10 cellular contexts compared by ENCODE assay signal in genomic region chr17:82259972-82260961, GRCh38. TPM values are rescaled to one million over a fixed set of nuclear protein-coding genes. Genes with fewer than 3 reads are reported as not detected.
DNase-seq lines count a peak whose midpoint lies in the region; ATAC-seq, FAIRE-seq and TF ChIP-seq lines count a peak whose summit lies in the region.
"Not testable (repeated sequence)": the region's sequence is repeated elsewhere in the genome, so short reads cannot be mapped to it uniquely, and the experiment has no call there.
"Had no signal": no experiment of that assay in that cellular context is flagged by ENCODE, and none has a peak within 500 bp of the region (broad histone marks: within the 10 kb centered on the region; RNA-seq: fewer than 3 reads in every experiment).

No MANE protein-coding gene starts in this region.

- peaks cover 78% of the 10 kb centered on the region for H3K36me3 Mint-ChIP-seq in activated T-helper 1 cell treated with anti-CD3 and anti-CD28 coated beads, Interleukin-12 subunit alpha, Interleukin-12 subunit beta, Interleukin-2, Interleukin-4 antibody, amounts not matched to agents 30 ng/mL and 10 ng/mL and 1 ng/mL, durations not matched to agents 14 hours and 24 hours and 36 hours (ENCODE audit: low read depth)
- H3K36me3 Mint-ChIP-seq in glutamatergic neuron (ENCODE audit: unreplicated experiment) = peaks cover 17% of the 10 kb centered on the region
- H3K36me3 Mint-ChIP-seq in natural killer cell treated with Interleukin-12 subunit alpha and Interleukin-12 subunit beta and Interleukin-15 and Interleukin-18, amount 100 ng/mL, for 72 hours = peaks cover 55% of the 10 kb centered on the region
- H3K36me3 Mint-ChIP-seq in stimulated activated naive B cell treated with anti-CD40 and anti-IgM and Interleukin-4, amounts not matched to agents 10 μg/mL and 1 μg/mL and 100 μg/mL, for 72 hours = peaks cover 45 to 67% of the 10 kb centered on the region in 2 donors

- DNase-seq in GM12891 (ENCODE audit: insufficient read length, low spot score); activated T-helper 1 cell treated with anti-CD3 and anti-CD28 coated beads, Interleukin-12 subunit alpha, Interleukin-12 subunit beta, Interleukin-2, Interleukin-4 antibody, amounts not matched to agents 30 ng/mL and 10 ng/mL and 1 ng/mL, durations not matched to agents 14 hours and 24 hours and 36 hours (ENCODE audit: low spot score); GM12878 (ENCODE audit: low read depth, low spot score); natural killer cell treated with Interleukin-12 subunit alpha and Interleukin-12 subunit beta and Interleukin-15 and Interleukin-18, amount 100 ng/mL, for 72 hours (ENCODE audit: low spot score); stimulated activated naive B cell treated with anti-CD40 and anti-IgM and Interleukin-4, amounts not matched to agents 10 μg/mL and 1 μg/mL and 100 μg/mL, for 72 hours: not testable (repeated sequence)
- DNase-seq in glutamatergic neuron = peak; percentile 3

- H4K20me1 ChIP-seq in GM12878 (ENCODE audit: control insufficient read depth, insufficient read depth) = not testable (repeated sequence)

- TF ChIP-seq EP300 in GM12878 (IDR thresholded peaks at IDR 0.05; ENCODE audit: borderline replicate concordance in 1 of 2, control insufficient read depth in 1 of 2, low read depth in 2 of 2, low read length in 2 of 2) = not testable (repeated sequence)

- H3K27ac ChIP-seq in VCaP = peak overlapping the region; percentile 77
- not testable (repeated sequence) for H3K27ac ChIP-seq in GM12878 (ENCODE audit: control insufficient read depth, insufficient read depth)

- peak; percentile 46; the same call in 1 of the 2 replicates for TF ChIP-seq POLR2A in GM12891 (IDR thresholded peaks at IDR 0.05; ENCODE audit: low read depth, low read length)
- not testable (repeated sequence) for TF ChIP-seq POLR2A in GM12878 (IDR thresholded peaks at IDR 0.05; ENCODE audit: low read depth, low read length)

- H3K9ac ChIP-seq in GM12878 (ENCODE audit: control insufficient read depth, insufficient read depth, low read length) = not testable (repeated sequence)

- H2AFZ ChIP-seq in GM12878 (ENCODE audit: control insufficient read depth, low read depth, low read length) = not testable (repeated sequence)

- 95% methylated on average over 8 of the region's 8 CpGs for WGBS in GM12878 (ENCODE audit: insufficient coverage, insufficient replicate concordance, low lambda C conversion rate, missing lambda C conversion rate)

- H3K4me1 ChIP-seq in GM12878 (ENCODE audit: control insufficient read depth, insufficient read depth, low read length) = not testable (repeated sequence)

- not testable (repeated sequence) for TF ChIP-seq CTCF in VCaP (conservative IDR thresholded peaks at IDR 0.05); GM12878 (IDR thresholded peaks at IDR 0.05 in 2 of 3, conservative IDR thresholded peaks at IDR 0.05 in 1 of 3; ENCODE audit: control insufficient read depth in 2 of 3, extremely low read depth in 1 of 3, insufficient read depth in 1 of 3, low read depth in 3 of 3, low read length in 3 of 3); glutamatergic neuron (IDR thresholded peaks at IDR 0.05; ENCODE audit: partially characterized antibody, unreplicated experiment)

- H3K79me2 ChIP-seq in GM12878 (ENCODE audit: control insufficient read depth, insufficient read depth, low read length) = not testable (repeated sequence)

- FAIRE-seq in GM12891 (lab: Jason Lieb, UNC) = peak; percentile 5
- not testable (repeated sequence) for FAIRE-seq in GM12878 (lab: Jason Lieb, UNC)

- H3K27me3 Mint-ChIP-seq in activated T-helper 1 cell treated with anti-CD3 and anti-CD28 coated beads, Interleukin-12 subunit alpha, Interleukin-12 subunit beta, Interleukin-2, Interleukin-4 antibody, amounts not matched to agents 30 ng/mL and 10 ng/mL and 1 ng/mL, durations not matched to agents 14 hours and 24 hours and 36 hours (ENCODE audit: insufficient read depth); natural killer cell treated with Interleukin-12 subunit alpha and Interleukin-12 subunit beta and Interleukin-15 and Interleukin-18, amount 100 ng/mL, for 72 hours; stimulated activated naive B cell treated with anti-CD40 and anti-IgM and Interleukin-4, amounts not matched to agents 10 μg/mL and 1 μg/mL and 100 μg/mL, for 72 hours: not testable (repeated sequence)
- peaks cover 14% of the 10 kb centered on the region for H3K27me3 Mint-ChIP-seq in glutamatergic neuron (ENCODE audit: unreplicated experiment)

- not testable (repeated sequence) for H3K27me3 ChIP-seq in GM12878 (replicated peaks in 1 of 2; ENCODE audit: control insufficient read depth in 2 of 2, insufficient read depth in 2 of 2, low read length in 1 of 2)

- not testable (repeated sequence) for ATAC-seq in GM12878; natural killer cell treated with Interleukin-12 subunit alpha and Interleukin-12 subunit beta and Interleukin-15 and Interleukin-18, amount 100 ng/mL, for 72 hours; stimulated activated naive B cell treated with anti-CD40 and anti-IgM and Interleukin-4, amounts not matched to agents 10 μg/mL and 1 μg/mL and 100 μg/mL, for 72 hours (replicated peaks)

- intact Hi-C loops in activated T-helper 1 cell treated with anti-CD3 and anti-CD28 coated beads, Interleukin-12 subunit alpha, Interleukin-12 subunit beta, Interleukin-2, Interleukin-4 antibody, amounts not matched to agents 30 ng/mL and 10 ng/mL and 1 ng/mL, durations not matched to agents 14 hours and 24 hours and 36 hours (cut with micrococcal nuclease); GM12878 (cut with micrococcal nuclease; ENCODE audit: unreplicated experiment): not testable (repeated sequence)

- not testable (repeated sequence) for H3K4me2 ChIP-seq in GM12878 (ENCODE audit: control insufficient read depth, insufficient read depth)

- TF ChIP-seq RAD21 in GM12878 (IDR thresholded peaks at IDR 0.05; ENCODE audit: insufficient read depth, low read depth, low read length) = not testable (repeated sequence)

- not testable (repeated sequence) for H3K4me3 ChIP-seq in GM12878

- H3K36me3 ChIP-seq in GM12878 (ENCODE audit: control insufficient read depth in 2 of 2, insufficient read depth in 2 of 2, low read length in 1 of 2) = peaks cover 41 to 48% of the 10 kb centered on the region in 2 experiments

- BruUV-seq in GM12878 (replicated peaks; lab: Mats Ljungman, UMichigan) = not testable (repeated sequence)

- H3K9me3 Mint-ChIP-seq in activated T-helper 1 cell treated with anti-CD3 and anti-CD28 coated beads, Interleukin-12 subunit alpha, Interleukin-12 subunit beta, Interleukin-2, Interleukin-4 antibody, amounts not matched to agents 30 ng/mL and 10 ng/mL and 1 ng/mL, durations not matched to agents 14 hours and 24 hours and 36 hours; glutamatergic neuron (ENCODE audit: unreplicated experiment); natural killer cell treated with Interleukin-12 subunit alpha and Interleukin-12 subunit beta and Interleukin-15 and Interleukin-18, amount 100 ng/mL, for 72 hours; stimulated activated naive B cell treated with anti-CD40 and anti-IgM and Interleukin-4, amounts not matched to agents 10 μg/mL and 1 μg/mL and 100 μg/mL, for 72 hours: not testable (repeated sequence)

- SMC1A ChIA-PET in GM12878 (lab: Charles Lee; ENCODE audit: uncharacterized antibody, unreplicated experiment) = not testable (repeated sequence)

- peak overlapping the region; percentile 38 for H3K27ac Mint-ChIP-seq in activated T-helper 1 cell treated with anti-CD3 and anti-CD28 coated beads, Interleukin-12 subunit alpha, Interleukin-12 subunit beta, Interleukin-2, Interleukin-4 antibody, amounts not matched to agents 30 ng/mL and 10 ng/mL and 1 ng/mL, durations not matched to agents 14 hours and 24 hours and 36 hours
- H3K27ac Mint-ChIP-seq in glutamatergic neuron (ENCODE audit: unreplicated experiment) = peak overlapping the region; percentile 41
- H3K27ac Mint-ChIP-seq in natural killer cell treated with Interleukin-12 subunit alpha and Interleukin-12 subunit beta and Interleukin-15 and Interleukin-18, amount 100 ng/mL, for 72 hours = peak overlapping the region; percentile 16 to 40
- H3K27ac Mint-ChIP-seq in stimulated activated naive B cell treated with anti-CD40 and anti-IgM and Interleukin-4, amounts not matched to agents 10 μg/mL and 1 μg/mL and 100 μg/mL, for 72 hours = peak overlapping the region; percentile 47

- RAD21 ChIA-PET in GM12878 (lab: Charles Lee; ENCODE audit: unreplicated experiment) = not testable (repeated sequence)

- in situ Hi-C loops in GM12878 (cut with MboI) = not testable (repeated sequence)

- not testable (repeated sequence) for H3K4me1 Mint-ChIP-seq in activated T-helper 1 cell treated with anti-CD3 and anti-CD28 coated beads, Interleukin-12 subunit alpha, Interleukin-12 subunit beta, Interleukin-2, Interleukin-4 antibody, amounts not matched to agents 30 ng/mL and 10 ng/mL and 1 ng/mL, durations not matched to agents 14 hours and 24 hours and 36 hours (ENCODE audit: low read depth)
- H3K4me1 Mint-ChIP-seq in glutamatergic neuron (ENCODE audit: low read depth, unreplicated experiment) = peaks cover 20% of the 10 kb centered on the region
- H3K4me1 Mint-ChIP-seq in natural killer cell treated with Interleukin-12 subunit alpha and Interleukin-12 subunit beta and Interleukin-15 and Interleukin-18, amount 100 ng/mL, for 72 hours (ENCODE audit: low read depth in 2 of 2) = peaks cover 55 to 60% of the 10 kb centered on the region in 2 donors
- peaks cover 14 to 22% of the 10 kb centered on the region in 2 donors for H3K4me1 Mint-ChIP-seq in stimulated activated naive B cell treated with anti-CD40 and anti-IgM and Interleukin-4, amounts not matched to agents 10 μg/mL and 1 μg/mL and 100 μg/mL, for 72 hours

- CTCF ChIA-PET in GM12878 (lab: Yijun Ruan, JAX) = not testable (repeated sequence)

- POLR2A ChIA-PET in GM12878 (lab: Charles Lee) = not testable (repeated sequence)

- H3K9me3 ChIP-seq in GM12878 (replicated peaks; ENCODE audit: control insufficient read depth, insufficient read depth, low read length) = not testable (repeated sequence)

- not testable (repeated sequence) for H3K4me3 Mint-ChIP-seq in activated T-helper 1 cell treated with anti-CD3 and anti-CD28 coated beads, Interleukin-12 subunit alpha, Interleukin-12 subunit beta, Interleukin-2, Interleukin-4 antibody, amounts not matched to agents 30 ng/mL and 10 ng/mL and 1 ng/mL, durations not matched to agents 14 hours and 24 hours and 36 hours; glutamatergic neuron (ENCODE audit: unreplicated experiment); natural killer cell treated with Interleukin-12 subunit alpha and Interleukin-12 subunit beta and Interleukin-15 and Interleukin-18, amount 100 ng/mL, for 72 hours; stimulated activated naive B cell treated with anti-CD40 and anti-IgM and Interleukin-4, amounts not matched to agents 10 μg/mL and 1 μg/mL and 100 μg/mL, for 72 hours

RNA-seq across cellular contexts. Expression of gene CSNK1D, which starts 13.2 kb away (rescaled TPM):
- polyA plus RNA-seq in GM12891 (2012; ENCODE audit: low read depth, missing spikeins) = 60.6 TPM
- total RNA-seq in activated T-helper 1 cell treated with anti-CD3 and anti-CD28 coated beads, Interleukin-12 subunit alpha, Interleukin-12 subunit beta, Interleukin-2, Interleukin-4 antibody, amounts not matched to agents 30 ng/mL and 10 ng/mL and 1 ng/mL, durations not matched to agents 14 hours and 24 hours and 36 hours = 154 and 161 TPM in 2 replicates
- 85.1 and 93.8 TPM in 2 replicates for total RNA-seq in GM12878 (2013; cell fraction: nucleolus; rRNA removed)
- total RNA-seq in GM12878 (2014; rRNA removed) (17.3 and 25.0 TPM in 2 replicates), GM12878 (2014; rRNA removed; fragmentation: Illumina TruSeq; extraction: Trizol) (26.4 and 27.8 TPM in 2 replicates), GM12878 (2021) (85.5 and 94.2 TPM in 2 replicates), glutamatergic neuron (ENCODE audit: unreplicated experiment) (211 TPM)
- polyA plus RNA-seq in GM12878 (2011; ENCODE audit: low read depth) = 42.9 TPM
- polyA plus RNA-seq in GM12878 (2011; rRNA removed) (40.7 and 54.4 TPM in 2 replicates), GM12878 (2014; fragmentation: Illumina TruSeq; extraction: Trizol) (72.5 and 105 TPM in 2 replicates), GM12878 (2014; fragmentation: Nextera tagmentation; extraction: Ambion mirVana) (10 to 100 TPM in 1 of 2 experiments, 1 to 10 TPM in 1; 5.7 to 13.0 TPM), GM12878 (2014; rRNA removed) (74.9 and 90.3 TPM in 2 replicates), GM12878 (2016; fragmentation: Nextera tagmentation; extraction: Ambion mirVana) (10 to 100 TPM; 61.8 to 63.4 TPM)
- polyA plus RNA-seq in GM12878 (2011; cell fraction: cytosol; rRNA removed) = 58.6 and 69.9 TPM in 2 replicates
- 236 and 302 TPM in 2 replicates for polyA plus RNA-seq in GM12878 (2011; cell fraction: nucleus; rRNA removed)
- polyA plus RNA-seq in GM12878 (2012) = 62.0 and 78.9 TPM in 2 replicates
- 53.9 and 56.8 TPM in 2 replicates for polyA minus RNA-seq in GM12878 (2011; rRNA and poly(A)+ RNA removed)
- 25.1 and 26.0 TPM in 2 replicates for polyA minus RNA-seq in GM12878 (2011; cell fraction: cytosol; rRNA and poly(A)+ RNA removed)
- polyA minus RNA-seq in GM12878 (2011; cell fraction: nucleus; rRNA and poly(A)+ RNA removed) = 38.6 and 73.4 TPM in 2 replicates
- total RNA-seq in natural killer cell treated with Interleukin-12 subunit alpha and Interleukin-12 subunit beta and Interleukin-15 and Interleukin-18, amount 100 ng/mL, for 72 hours = 100 to 1,000 TPM; 160 to 215 TPM

RNA-seq across cellular contexts. Expression of gene SLC16A3, which starts 31.4 kb away (rescaled TPM):
- polyA plus RNA-seq in GM12891 (2012; ENCODE audit: low read depth, missing spikeins) = 92.3 TPM
- 111 and 115 TPM in 2 replicates for total RNA-seq in activated T-helper 1 cell treated with anti-CD3 and anti-CD28 coated beads, Interleukin-12 subunit alpha, Interleukin-12 subunit beta, Interleukin-2, Interleukin-4 antibody, amounts not matched to agents 30 ng/mL and 10 ng/mL and 1 ng/mL, durations not matched to agents 14 hours and 24 hours and 36 hours
- 264 and 312 TPM in 2 replicates for total RNA-seq in GM12878 (2013; cell fraction: nucleolus; rRNA removed)
- total RNA-seq in GM12878 (2014; rRNA removed) (33.4 and 37.8 TPM in 2 replicates), GM12878 (2014; rRNA removed; fragmentation: Illumina TruSeq; extraction: Trizol) (10.2 and 10.3 TPM in 2 replicates), GM12878 (2021) (46.5 and 49.5 TPM in 2 replicates), glutamatergic neuron (ENCODE audit: unreplicated experiment) (15.6 TPM)
- polyA plus RNA-seq in GM12878 (2011; ENCODE audit: low read depth) = 24.0 TPM
- polyA plus RNA-seq in GM12878 (2011; rRNA removed) (18.0 and 44.4 TPM in 2 replicates), GM12878 (2014; fragmentation: Illumina TruSeq; extraction: Trizol) (0.44 and 4.6 TPM in 2 replicates), GM12878 (2014; fragmentation: Nextera tagmentation; extraction: Ambion mirVana) (1 to 10 TPM in 1 of 2 experiments, under 1 TPM in 1; 0.10 to 1.2 TPM), GM12878 (2014; rRNA removed) (30.0 and 33.0 TPM in 2 replicates), GM12878 (2016; fragmentation: Nextera tagmentation; extraction: Ambion mirVana) (1 to 10 TPM; 4.3 to 5.7 TPM)
- polyA plus RNA-seq in GM12878 (2011; cell fraction: cytosol; rRNA removed) = 60.2 and 98.5 TPM in 2 replicates
- polyA plus RNA-seq in GM12878 (2011; cell fraction: nucleus; rRNA removed) = 75.2 and 100 TPM in 2 replicates
- 102 and 145 TPM in 2 replicates for polyA plus RNA-seq in GM12878 (2012)
- 47.3 and 89.5 TPM in 2 replicates for polyA minus RNA-seq in GM12878 (2011; rRNA and poly(A)+ RNA removed)
- 32.2 and 37.6 TPM in 2 replicates for polyA minus RNA-seq in GM12878 (2011; cell fraction: cytosol; rRNA and poly(A)+ RNA removed)
- polyA minus RNA-seq in GM12878 (2011; cell fraction: nucleus; rRNA and poly(A)+ RNA removed) = 66.3 and 84.2 TPM in 2 replicates
- total RNA-seq in natural killer cell treated with Interleukin-12 subunit alpha and Interleukin-12 subunit beta and Interleukin-15 and Interleukin-18, amount 100 ng/mL, for 72 hours = 100 to 1,000 TPM; 241 to 534 TPM

RNA-seq across cellular contexts. Expression of gene CCDC57, which starts 47.6 kb away (rescaled TPM):
- polyA plus RNA-seq in GM12891 (2012; ENCODE audit: low read depth, missing spikeins) = 62.4 TPM
- total RNA-seq in activated T-helper 1 cell treated with anti-CD3 and anti-CD28 coated beads, Interleukin-12 subunit alpha, Interleukin-12 subunit beta, Interleukin-2, Interleukin-4 antibody, amounts not matched to agents 30 ng/mL and 10 ng/mL and 1 ng/mL, durations not matched to agents 14 hours and 24 hours and 36 hours = 59.5 and 60.8 TPM in 2 replicates
- 92.3 and 116 TPM in 2 replicates for total RNA-seq in GM12878 (2013; cell fraction: nucleolus; rRNA removed)
- total RNA-seq in GM12878 (2014; rRNA removed) (43.0 and 49.0 TPM in 2 replicates), GM12878 (2014; rRNA removed; fragmentation: Illumina TruSeq; extraction: Trizol) (36.9 and 42.5 TPM in 2 replicates), GM12878 (2021) (69.1 and 74.1 TPM in 2 replicates), glutamatergic neuron (ENCODE audit: unreplicated experiment) (40.7 TPM)
- polyA plus RNA-seq in GM12878 (2011; ENCODE audit: low read depth) = 82.9 TPM
- polyA plus RNA-seq in GM12878 (2011; rRNA removed) (16.2 and 30.5 TPM in 2 replicates), GM12878 (2014; fragmentation: Illumina TruSeq; extraction: Trizol) (7.2 and 29.3 TPM in 2 replicates), GM12878 (2014; fragmentation: Nextera tagmentation; extraction: Ambion mirVana) (10 to 100 TPM in 1 of 2 experiments, 1 to 10 TPM in 1; 5.4 to 18.0 TPM), GM12878 (2014; rRNA removed) (123 and 135 TPM in 2 replicates), GM12878 (2016; fragmentation: Nextera tagmentation; extraction: Ambion mirVana) (10 to 100 TPM; 77.2 to 80.3 TPM)
- 93.0 and 152 TPM in 2 replicates for polyA plus RNA-seq in GM12878 (2011; cell fraction: cytosol; rRNA removed)
- 97.1 and 115 TPM in 2 replicates for polyA plus RNA-seq in GM12878 (2011; cell fraction: nucleus; rRNA removed)
- 44.5 and 61.4 TPM in 2 replicates for polyA plus RNA-seq in GM12878 (2012)
- 9.0 and 23.6 TPM in 2 replicates for polyA minus RNA-seq in GM12878 (2011; rRNA and poly(A)+ RNA removed)
- 7.8 and 11.4 TPM in 2 replicates for polyA minus RNA-seq in GM12878 (2011; cell fraction: cytosol; rRNA and poly(A)+ RNA removed)
- 13.3 and 20.4 TPM in 2 replicates for polyA minus RNA-seq in GM12878 (2011; cell fraction: nucleus; rRNA and poly(A)+ RNA removed)
- total RNA-seq in natural killer cell treated with Interleukin-12 subunit alpha and Interleukin-12 subunit beta and Interleukin-15 and Interleukin-18, amount 100 ng/mL, for 72 hours = 10 to 100 TPM; 34.0 to 82.2 TPM

RNA-seq across cellular contexts. Expression of gene CD7, which starts 57.1 kb away (rescaled TPM):
- polyA plus RNA-seq in GM12891 (2012; ENCODE audit: low read depth, missing spikeins) = 0.18 TPM
- total RNA-seq in activated T-helper 1 cell treated with anti-CD3 and anti-CD28 coated beads, Interleukin-12 subunit alpha, Interleukin-12 subunit beta, Interleukin-2, Interleukin-4 antibody, amounts not matched to agents 30 ng/mL and 10 ng/mL and 1 ng/mL, durations not matched to agents 14 hours and 24 hours and 36 hours = 454 and 455 TPM in 2 replicates
- not detected in 2 replicates for total RNA-seq in GM12878 (2013; cell fraction: nucleolus; rRNA removed)
- not detected in 2 replicates for total RNA-seq in GM12878 (2014; rRNA removed)
- not detected in 2 replicates for total RNA-seq in GM12878 (2014; rRNA removed; fragmentation: Illumina TruSeq; extraction: Trizol)
- 0.33 TPM in 1 of 2 replicates, not detected in the other for total RNA-seq in GM12878 (2021)
- polyA plus RNA-seq in GM12878 (2011; ENCODE audit: low read depth) = not detected
- polyA plus RNA-seq in GM12878 (2011; rRNA removed) = not detected in 2 replicates
- 0.07 and 0.18 TPM in 2 replicates for polyA plus RNA-seq in GM12878 (2011; cell fraction: cytosol; rRNA removed)
- polyA plus RNA-seq in GM12878 (2011; cell fraction: nucleus; rRNA removed) = 0.33 and 0.53 TPM in 2 replicates
- polyA plus RNA-seq in GM12878 (2012) = 0.14 TPM in 1 of 2 replicates, not detected in the other
- not detected in 2 replicates for polyA plus RNA-seq in GM12878 (2014; fragmentation: Illumina TruSeq; extraction: Trizol)
- not detected for polyA plus RNA-seq in GM12878 (2014; fragmentation: Nextera tagmentation; extraction: Ambion mirVana)
- polyA plus RNA-seq in GM12878 (2014; rRNA removed) = 0.60 TPM in 1 of 2 replicates, not detected in the other
- not detected for polyA plus RNA-seq in GM12878 (2016; fragmentation: Nextera tagmentation; extraction: Ambion mirVana)
- polyA minus RNA-seq in GM12878 (2011; rRNA and poly(A)+ RNA removed) = not detected in 2 replicates
- polyA minus RNA-seq in GM12878 (2011; cell fraction: cytosol; rRNA and poly(A)+ RNA removed) = not detected in 2 replicates
- polyA minus RNA-seq in GM12878 (2011; cell fraction: nucleus; rRNA and poly(A)+ RNA removed) = 0.19 TPM in 1 of 2 replicates, not detected in the other
- 0.27 TPM for total RNA-seq in glutamatergic neuron (ENCODE audit: unreplicated experiment)
- 10 to 100 TPM; 61.8 to 73.6 TPM for total RNA-seq in natural killer cell treated with Interleukin-12 subunit alpha and Interleukin-12 subunit beta and Interleukin-15 and Interleukin-18, amount 100 ng/mL, for 72 hours
- total RNA-seq: Calu3, HT-29, RPMI7951 had no signal
